14 cellular contexts compared by ENCODE assay signal in the genomic region with DNA sequence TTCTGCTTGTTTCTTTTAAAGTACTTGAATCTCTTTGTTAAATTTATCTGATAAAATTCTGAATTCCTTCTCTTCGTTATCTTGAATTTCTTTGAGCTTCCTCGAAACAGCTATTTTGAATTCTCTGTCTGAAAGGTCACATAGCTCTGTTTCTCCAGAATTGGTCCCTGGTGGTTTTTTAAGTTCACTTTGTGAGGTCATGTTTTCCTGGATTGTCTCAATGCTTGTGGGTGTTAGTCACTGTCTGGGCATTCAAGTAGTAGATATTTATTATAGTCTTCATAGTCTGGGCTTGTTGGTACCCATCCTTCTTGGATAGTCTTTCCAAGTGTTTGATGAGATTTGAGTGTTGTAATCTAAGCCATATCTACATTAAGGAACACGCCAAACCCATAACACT.
DNase-seq lines count a peak whose midpoint lies in the region; ATAC-seq and TF ChIP-seq lines count a peak whose summit lies in the region.
"Had no signal": no experiment of that assay in that cellular context is flagged by ENCODE, and none has a peak within 500 bp of the region (broad histone marks: within the 10 kb centered on the region; RNA-seq: fewer than 3 reads in every experiment).

No MANE protein-coding gene starts in this region.

- no peaks in the 10 kb centered on the region for H3K36me3 Mint-ChIP-seq in activated naive CD4-positive, alpha-beta T cell treated with anti-CD3 and anti-CD28 coated beads, Interleukin-2, amount 10 ng/mL, durations not matched to agents 7 days and 5 days
- H3K36me3 Mint-ChIP-seq: activated naive CD4-positive, alpha-beta T cell treated with anti-CD3 and anti-CD28 coated beads, Interleukin-2, amount 50 U/mL, for 24 hours had no signal

- peak; percentile 13 for DNase-seq in HPDE6-E6E7 (ENCODE audit: extremely low spot score)
- DNase-seq in astrocyte of the spinal cord (ENCODE audit: low read depth, low spot score) = peak; percentile 95
- DNase-seq in hepatic stellate cell (ENCODE audit: low spot score) = peak; percentile 7
- no peak for DNase-seq in aorta
- DNase-seq in activated naive CD4-positive, alpha-beta T cell treated with anti-CD3 and anti-CD28 coated beads, Interleukin-2, amount 10 ng/mL, durations not matched to agents 7 days and 5 days = no peak
- no peak for DNase-seq in NCI-H187 (lab: John Stamatoyannopoulos, UW)
- DNase-seq: DMS 273 treated with DMSO at 0.1 percent for 48 hours; effector memory CD8-positive, alpha-beta T cell; NCI-H2171 treated with DMSO at 0.1 percent for 48 hours; PC-9; testis had no signal

- H3K9me3 ChIP-seq in aorta (ENCODE audit: control insufficient read depth, low read length) = peaks cover 2% of the 10 kb centered on the region
- H3K9me3 ChIP-seq: testis had no signal

- H3K4me3 ChIP-seq in astrocyte of the spinal cord (ENCODE audit: low read depth, low read length) = no peak overlapping the region
- no peak overlapping the region for H3K4me3 ChIP-seq in aorta (ENCODE audit: low read length in 2 of 2)
- H3K4me3 ChIP-seq: PC-9, testis had no signal

- H3K9me3 Mint-ChIP-seq in activated naive CD4-positive, alpha-beta T cell treated with anti-CD3 and anti-CD28 coated beads, Interleukin-2, amount 10 ng/mL, durations not matched to agents 7 days and 5 days = peaks cover 15% of the 10 kb centered on the region

- H3K4me3 Mint-ChIP-seq in activated naive CD4-positive, alpha-beta T cell treated with anti-CD3 and anti-CD28 coated beads, Interleukin-2, amount 10 ng/mL, durations not matched to agents 7 days and 5 days = no peak overlapping the region
- H3K4me3 Mint-ChIP-seq: activated naive CD4-positive, alpha-beta T cell treated with anti-CD3 and anti-CD28 coated beads, Interleukin-2, amount 50 U/mL, for 24 hours; effector memory CD8-positive, alpha-beta T cell had no signal

- H3K27me3 Mint-ChIP-seq in activated naive CD4-positive, alpha-beta T cell treated with anti-CD3 and anti-CD28 coated beads, Interleukin-2, amount 10 ng/mL, durations not matched to agents 7 days and 5 days = no peaks in the 10 kb centered on the region
- H3K27me3 Mint-ChIP-seq: activated naive CD4-positive, alpha-beta T cell treated with anti-CD3 and anti-CD28 coated beads, Interleukin-2, amount 50 U/mL, for 24 hours; effector memory CD8-positive, alpha-beta T cell had no signal

- H3K4me1 Mint-ChIP-seq in activated naive CD4-positive, alpha-beta T cell treated with anti-CD3 and anti-CD28 coated beads, Interleukin-2, amount 10 ng/mL, durations not matched to agents 7 days and 5 days = no peaks in the 10 kb centered on the region
- H3K4me1 Mint-ChIP-seq: activated naive CD4-positive, alpha-beta T cell treated with anti-CD3 and anti-CD28 coated beads, Interleukin-2, amount 50 U/mL, for 24 hours had no signal

- no peaks in the 10 kb centered on the region for H3K27me3 ChIP-seq in aorta (ENCODE audit: control insufficient read depth in 1 of 2, insufficient read depth in 2 of 2, low read length in 1 of 2)
- H3K27me3 ChIP-seq: testis had no signal

- in situ Hi-C loops in astrocyte of the spinal cord (cut with HindIII; ENCODE audit: low sequenced_read_pairs) = no loop called here

- CTCF ChIA-PET in activated naive CD4-positive, alpha-beta T cell treated with anti-CD3 and anti-CD28 coated beads, Interleukin-2, amount 10 ng/mL, durations not matched to agents 7 days and 5 days (lab: Charles Lee) = no interaction called here

- no peaks in the 10 kb centered on the region for H3K4me1 ChIP-seq in aorta (ENCODE audit: control insufficient read depth in 1 of 2, insufficient read depth in 2 of 2, low read length in 2 of 2)
- H3K4me1 ChIP-seq: testis had no signal

- H3K27ac ChIP-seq in aorta (ENCODE audit: low read depth in 1 of 2, low read length in 2 of 2) = peak overlapping the region; percentile 57 to 85
- H3K27ac ChIP-seq: KMS-11, PC-9, testis had no signal

- intact Hi-C loops in aorta (cut with DNase I) = loop anchor here in 1 of 2 donors (5.0 kb wide), 1 partner anchor 90 kb away; no protein-coding TSS in a partner anchor

- TF ChIP-seq CTCF in astrocyte of the spinal cord (IDR thresholded peaks at IDR 0.05; ENCODE audit: low read depth, low read length) = no peak

- ATAC-seq in aorta (ENCODE audit: low FRiP score) (no peak), GM18909 (IDR thresholded peaks at IDR 0.05; ENCODE audit: poor library complexity, unreplicated experiment) (no peak)
- ATAC-seq: effector memory CD8-positive, alpha-beta T cell had no signal

- no peak overlapping the region for H3K27ac Mint-ChIP-seq in activated naive CD4-positive, alpha-beta T cell treated with anti-CD3 and anti-CD28 coated beads, Interleukin-2, amount 10 ng/mL, durations not matched to agents 7 days and 5 days
- H3K27ac Mint-ChIP-seq: activated naive CD4-positive, alpha-beta T cell treated with anti-CD3 and anti-CD28 coated beads, Interleukin-2, amount 50 U/mL, for 24 hours; effector memory CD8-positive, alpha-beta T cell had no signal

- 14 to 20% methylated on average over 3 of the region's 3 CpGs for WGBS in aorta, 2 donors

- no peaks in the 10 kb centered on the region for H3K36me3 ChIP-seq in aorta (ENCODE audit: control insufficient read depth in 1 of 2, insufficient read depth in 2 of 2, low read length in 1 of 2)

Comparison
In these comparisons a context has a peak if more than half of its experiments do, and no peak if none do; other contexts are left out.
1. DNase-seq: peak in HPDE6-E6E7 (single experiment), astrocyte of the spinal cord (single experiment) and hepatic stellate cell (single experiment); none in aorta (0 of 2), activated naive CD4-positive, alpha-beta T cell treated with anti-CD3 and anti-CD28 coated beads, Interleukin-2, amount 10 ng/mL, durations not matched to agents 7 days and 5 days (single experiment) and NCI-H187 (0 of 2).